Comparison of ENCODE assay signal across 22 cellular contexts in the genomic region with DNA sequence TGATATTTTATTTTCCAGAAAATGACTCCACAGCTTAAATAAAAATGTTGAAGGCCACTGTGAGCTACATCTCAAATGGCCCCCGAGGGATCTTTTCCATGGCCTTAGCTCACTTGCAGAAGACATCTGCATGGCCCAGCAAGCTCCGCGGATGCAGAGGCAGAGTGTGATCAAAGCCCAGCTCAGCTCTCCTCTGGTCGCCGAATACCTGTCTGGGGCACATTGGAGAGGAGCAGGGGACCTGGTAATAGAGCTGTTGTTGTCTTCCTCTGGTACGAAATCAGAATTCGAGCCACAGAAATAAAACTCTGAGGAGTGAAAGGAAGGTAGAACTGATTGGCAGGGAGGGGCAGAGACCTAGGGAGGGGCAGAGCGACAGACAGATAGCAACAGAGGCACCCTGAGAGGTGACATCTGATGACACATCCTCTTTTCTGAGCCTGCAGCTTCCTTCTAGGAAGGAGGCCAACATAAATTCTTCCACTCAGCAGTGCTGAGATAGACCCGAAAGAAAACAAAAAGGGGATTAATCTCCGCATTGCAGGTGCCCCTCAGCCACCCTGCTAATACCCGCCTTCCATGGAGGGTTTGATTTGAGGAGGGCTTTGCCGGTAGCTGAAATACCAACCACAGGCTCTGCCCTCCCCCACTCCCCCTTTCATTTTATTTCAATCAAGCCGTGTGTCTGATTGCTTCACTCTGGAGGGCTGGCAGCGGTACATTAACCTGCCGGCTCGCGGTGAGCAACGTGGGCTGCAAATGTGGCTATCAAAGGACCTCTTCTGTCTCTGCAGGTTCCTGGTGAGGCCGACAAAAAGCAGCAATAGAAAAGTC.
A peak's percentile ranks its signal among the peaks of the same experiment; 100 is the strongest.
DNase-seq lines count a peak whose midpoint lies in the region; ATAC-seq lines count a peak whose summit lies in the region.
"Had no signal": no experiment of that assay in that cellular context is flagged by ENCODE, and none has a peak within 500 bp of the region (broad histone marks: within the 10 kb centered on the region; RNA-seq: fewer than 3 reads in every experiment).

No MANE protein-coding gene starts in this region.

- peak overlapping the region; percentile 8 for H3K9ac ChIP-seq in mesendoderm (ENCODE audit: low read length)

- no peak overlapping the region for H3K4me2 ChIP-seq in mesendoderm (ENCODE audit: low read length)

- in situ Hi-C loops in G401 (cut with HindIII; ENCODE audit: low sequenced_read_pairs), result no loop called here

- H3K9me3 Mint-ChIP-seq in activated naive CD8-positive, alpha-beta T cell treated with anti-CD3 and anti-CD28 coated beads, Interleukin-2, amount 10 ng/mL, durations not matched to agents 7 days and 5 days, result peaks cover 3% of the 10 kb centered on the region

- H3K56ac ChIP-seq in mesendoderm (ENCODE audit: low read length), result peak overlapping the region; percentile 72

- POLR2A ChIA-PET in activated naive CD8-positive, alpha-beta T cell treated with anti-CD3 and anti-CD28 coated beads, Interleukin-2, amount 10 ng/mL, durations not matched to agents 7 days and 5 days (lab: Charles Lee), result interaction anchor here (0.5 to 0.7 kb wide), 2 partner anchors 18 to 53 kb away, joined by 3 read pairs; no protein-coding TSS in a partner anchor

- H2AK5ac ChIP-seq in mesendoderm (ENCODE audit: low read length), result peak overlapping the region; percentile 57

- no peak overlapping the region for H2BK15ac ChIP-seq in mesendoderm (replicated peaks; ENCODE audit: low read depth)

- peak overlapping the region; percentile 89 for H3K27ac Mint-ChIP-seq in activated naive CD8-positive, alpha-beta T cell treated with anti-CD3 and anti-CD28 coated beads, Interleukin-2, amount 10 ng/mL, durations not matched to agents 7 days and 5 days

- peak; percentile 72 for ATAC-seq in activated naive CD8-positive, alpha-beta T cell treated with anti-CD3 and anti-CD28 coated beads, Interleukin-2, amount 10 ng/mL, durations not matched to agents 7 days and 5 days (ENCODE audit: low read depth)
- no peak for ATAC-seq in HG03175 (IDR thresholded peaks at IDR 0.05; ENCODE audit: unreplicated experiment)
- ATAC-seq: left lung, right lobe of liver had no signal

- no peak overlapping the region for H4K5ac ChIP-seq in mesendoderm (ENCODE audit: low read length)

- no peaks in the 10 kb centered on the region for H3K79me2 ChIP-seq in mesendoderm (ENCODE audit: control insufficient read depth, insufficient read depth, low read length)

- DNase-seq in A172 (ENCODE audit: low spot score), result peak; percentile 3
- peak; percentile 92 for DNase-seq in G401 (ENCODE audit: low spot score)
- no peak for DNase-seq in activated naive CD8-positive, alpha-beta T cell treated with anti-CD3 and anti-CD28 coated beads, Interleukin-2, amount 10 ng/mL, durations not matched to agents 7 days and 5 days
- peak; percentile 68 for DNase-seq in mesendoderm
- no peak for DNase-seq in dermis blood vessel endothelial cell
- no peak for DNase-seq in activated CD4-positive, alpha-beta T cell treated with anti-CD3 and anti-CD28 coated beads, Interleukin-2, amount 50 U/mL, for 1 hour
- DNase-seq in SIG-M5 (lab: John Stamatoyannopoulos, UW), result no peak
- DNase-seq: activated CD4-positive, CD25-positive, alpha-beta regulatory T cell; activated gamma-delta T cell; colonic mucosa; COR-L47; left lung; NCI-H1417; NCI-H2171; NCI-H526 treated with DMSO at 0.1 percent for 48 hours; right lobe of liver; SHP77 treated with DMSO at 0.1 percent for 48 hours; stimulated activated CD4-positive, alpha-beta T cell treated with anti-CD3 and anti-CD28 coated beads, Interleukin-1b, Interleukin-23, amount 100 ng/mL, for 48 hours; T-helper 2 cell had no signal

- no peak overlapping the region for H3K4ac ChIP-seq in mesendoderm (ENCODE audit: low read depth, low read length)

- peaks cover 2% of the 10 kb centered on the region for H3K36me3 Mint-ChIP-seq in activated naive CD8-positive, alpha-beta T cell treated with anti-CD3 and anti-CD28 coated beads, Interleukin-2, amount 10 ng/mL, durations not matched to agents 7 days and 5 days

- H3K4me1 ChIP-seq in mesendoderm (ENCODE audit: control insufficient read depth, low read depth, low read length), result peaks cover 16% of the 10 kb centered on the region
- H3K4me1 ChIP-seq: colonic mucosa, left lung had no signal

- H3K27ac ChIP-seq in mesendoderm (ENCODE audit: low read depth, low read length), result peak overlapping the region; percentile 2
- H3K27ac ChIP-seq: colonic mucosa, epithelial cell of prostate, left lung, neutrophil, right lobe of liver had no signal

- no peaks in the 10 kb centered on the region for H3K27me3 ChIP-seq in mesendoderm (ENCODE audit: insufficient read depth, low read length, poor library complexity)
- H3K27me3 ChIP-seq: colonic mucosa, left lung, neutrophil, right lobe of liver had no signal

- peaks cover 12% of the 10 kb centered on the region for H3K27me3 Mint-ChIP-seq in activated naive CD8-positive, alpha-beta T cell treated with anti-CD3 and anti-CD28 coated beads, Interleukin-2, amount 10 ng/mL, durations not matched to agents 7 days and 5 days

- H4K8ac ChIP-seq in mesendoderm (ENCODE audit: low read depth, low read length), result no peak overlapping the region

- H3K4me3 ChIP-seq in mesendoderm (ENCODE audit: low read length), result no peak overlapping the region
- H3K4me3 ChIP-seq: colonic mucosa, left lung, right lobe of liver had no signal

- no peak overlapping the region for H3K23ac ChIP-seq in mesendoderm (ENCODE audit: low read length)

- no peaks in the 10 kb centered on the region for H3K79me1 ChIP-seq in mesendoderm (ENCODE audit: low read length)

- H2BK120ac ChIP-seq in mesendoderm (ENCODE audit: low read depth, low read length), result peak overlapping the region; percentile 21

- H3K4me1 Mint-ChIP-seq in activated naive CD8-positive, alpha-beta T cell treated with anti-CD3 and anti-CD28 coated beads, Interleukin-2, amount 10 ng/mL, durations not matched to agents 7 days and 5 days, result peaks cover 33% of the 10 kb centered on the region

- no CpG with 5 or more reads among the region's 19 CpGs for WGBS in mesendoderm (ENCODE audit: extremely low coverage, insufficient coverage, low lambda C conversion rate)

- H3K36me3 ChIP-seq in mesendoderm (ENCODE audit: control insufficient read depth, insufficient read depth, low read length), result no peaks in the 10 kb centered on the region
- H3K36me3 ChIP-seq: colonic mucosa, left lung, neutrophil, right lobe of liver had no signal

- peak overlapping the region; percentile 16 for H3K18ac ChIP-seq in mesendoderm (ENCODE audit: low read length)

- H2BK5ac ChIP-seq in mesendoderm (ENCODE audit: low read length), result peak overlapping the region; percentile 95

- peak overlapping the region; percentile 71 for H3K4me3 Mint-ChIP-seq in activated naive CD8-positive, alpha-beta T cell treated with anti-CD3 and anti-CD28 coated beads, Interleukin-2, amount 10 ng/mL, durations not matched to agents 7 days and 5 days

Comparison
In these comparisons a context has a peak if more than half of its experiments do, and no peak if none do; other contexts are left out.
1. DNase-seq: peak in A172 (single experiment), G401 (single experiment) and mesendoderm (single experiment); none in activated naive CD8-positive, alpha-beta T cell treated with anti-CD3 and anti-CD28 coated beads, Interleukin-2, amount 10 ng/mL, durations not matched to agents 7 days and 5 days (single experiment), dermis blood vessel endothelial cell (single experiment), activated CD4-positive, alpha-beta T cell treated with anti-CD3 and anti-CD28 coated beads, Interleukin-2, amount 50 U/mL, for 1 hour (single experiment) and SIG-M5 (single experiment).